ENCODE assay signal across 1 cellular context in the genomic region with DNA sequence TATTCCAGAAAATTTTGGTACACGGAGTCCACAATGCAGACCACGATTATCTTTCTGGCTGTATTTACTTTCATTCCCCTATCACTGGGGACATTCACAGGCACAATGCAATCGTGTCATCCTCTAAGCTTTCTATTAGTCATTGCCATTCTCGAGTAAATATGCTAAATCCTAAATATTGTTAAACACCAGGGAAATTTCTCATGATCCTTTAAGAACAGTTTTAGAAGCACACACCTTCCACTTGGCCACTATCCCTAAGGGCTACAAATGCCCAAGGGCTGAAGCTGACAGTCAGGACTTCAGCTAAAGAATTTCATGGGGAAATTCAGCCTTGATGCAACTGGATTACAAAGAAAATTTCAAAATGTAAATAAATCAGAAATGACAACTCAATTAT.
TF ChIP-seq lines count a peak whose summit lies in the region.

No MANE protein-coding gene starts in this region.

TF ChIP-seq in A549, 52 proteins besides CTCF, POLR2A, EP300 and RAD21 (continued from another document):
- TF ChIP-seq, protein P1, sequence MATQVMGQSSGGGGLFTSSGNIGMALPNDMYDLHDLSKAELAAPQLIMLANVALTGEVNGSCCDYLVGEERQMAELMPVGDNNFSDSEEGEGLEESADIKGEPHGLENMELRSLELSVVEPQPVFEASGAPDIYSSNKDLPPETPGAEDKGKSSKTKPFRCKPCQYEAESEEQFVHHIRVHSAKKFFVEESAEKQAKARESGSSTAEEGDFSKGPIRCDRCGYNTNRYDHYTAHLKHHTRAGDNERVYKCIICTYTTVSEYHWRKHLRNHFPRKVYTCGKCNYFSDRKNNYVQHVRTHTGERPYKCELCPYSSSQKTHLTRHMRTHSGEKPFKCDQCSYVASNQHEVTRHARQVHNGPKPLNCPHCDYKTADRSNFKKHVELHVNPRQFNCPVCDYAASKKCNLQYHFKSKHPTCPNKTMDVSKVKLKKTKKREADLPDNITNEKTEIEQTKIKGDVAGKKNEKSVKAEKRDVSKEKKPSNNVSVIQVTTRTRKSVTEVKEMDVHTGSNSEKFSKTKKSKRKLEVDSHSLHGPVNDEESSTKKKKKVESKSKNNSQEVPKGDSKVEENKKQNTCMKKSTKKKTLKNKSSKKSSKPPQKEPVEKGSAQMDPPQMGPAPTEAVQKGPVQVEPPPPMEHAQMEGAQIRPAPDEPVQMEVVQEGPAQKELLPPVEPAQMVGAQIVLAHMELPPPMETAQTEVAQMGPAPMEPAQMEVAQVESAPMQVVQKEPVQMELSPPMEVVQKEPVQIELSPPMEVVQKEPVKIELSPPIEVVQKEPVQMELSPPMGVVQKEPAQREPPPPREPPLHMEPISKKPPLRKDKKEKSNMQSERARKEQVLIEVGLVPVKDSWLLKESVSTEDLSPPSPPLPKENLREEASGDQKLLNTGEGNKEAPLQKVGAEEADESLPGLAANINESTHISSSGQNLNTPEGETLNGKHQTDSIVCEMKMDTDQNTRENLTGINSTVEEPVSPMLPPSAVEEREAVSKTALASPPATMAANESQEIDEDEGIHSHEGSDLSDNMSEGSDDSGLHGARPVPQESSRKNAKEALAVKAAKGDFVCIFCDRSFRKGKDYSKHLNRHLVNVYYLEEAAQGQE (IDR thresholded peaks at IDR 0.05): no peak
- no peak for TF ChIP-seq HOXB13 (CRISPR knock-in tag; IDR thresholded peaks at IDR 0.05; ENCODE audit: low read depth)
- TF ChIP-seq GATA3 (IDR thresholded peaks at IDR 0.05; ENCODE audit: borderline replicate concordance): no peak
- no peak for TF ChIP-seq NFE2L2 (conservative IDR thresholded peaks at IDR 0.05; ENCODE audit: low read length)
- TF ChIP-seq, protein P2, sequence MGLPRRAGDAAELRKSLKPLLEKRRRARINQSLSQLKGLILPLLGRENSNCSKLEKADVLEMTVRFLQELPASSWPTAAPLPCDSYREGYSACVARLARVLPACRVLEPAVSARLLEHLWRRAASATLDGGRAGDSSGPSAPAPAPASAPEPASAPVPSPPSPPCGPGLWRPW (IDR thresholded peaks at IDR 0.05): no peak
- TF ChIP-seq FOSB (CRISPR knock-in tag; IDR thresholded peaks at IDR 0.05): no peak
- no peak for TF ChIP-seq KDM5A (IDR thresholded peaks at IDR 0.05)
- no peak for TF ChIP-seq EHMT2 (IDR thresholded peaks at IDR 0.05; ENCODE audit: low read depth)
- no peak for TF ChIP-seq SMC3 (IDR thresholded peaks at IDR 0.05)
